ENCODE assay signal across 8 cellular contexts in genomic region chr2:65055427-65056214, GRCh38. TPM values are rescaled to one million over a fixed set of nuclear protein-coding genes. Genes with fewer than 3 reads are reported as not detected.
DNase-seq lines count a peak whose midpoint lies in the region; ATAC-seq, FAIRE-seq and TF ChIP-seq lines count a peak whose summit lies in the region.

No MANE protein-coding gene starts in this region.

- H3K4me3 Mint-ChIP-seq in activated T-helper 17 cell treated with anti-CD3 and anti-CD28 coated beads, Interleukin-2, amount 50 U/mL, for 72 hours = peak overlapping the region; percentile 94

- peak overlapping the region; percentile 33 for H3K27ac Mint-ChIP-seq in activated T-helper 17 cell treated with anti-CD3 and anti-CD28 coated beads, Interleukin-2, amount 50 U/mL, for 72 hours

- H3K4me1 Mint-ChIP-seq in activated T-helper 17 cell treated with anti-CD3 and anti-CD28 coated beads, Interleukin-2, amount 50 U/mL, for 72 hours = peaks cover 31% of the 10 kb centered on the region

- no peaks in the 10 kb centered on the region for H3K36me3 Mint-ChIP-seq in activated T-helper 17 cell treated with anti-CD3 and anti-CD28 coated beads, Interleukin-2, amount 50 U/mL, for 72 hours (ENCODE audit: low read depth)

- H3K27me3 Mint-ChIP-seq in activated T-helper 17 cell treated with anti-CD3 and anti-CD28 coated beads, Interleukin-2, amount 50 U/mL, for 72 hours = no peaks in the 10 kb centered on the region

- no peak for TF ChIP-seq CTCF in retinal pigment epithelial cell (conservative IDR thresholded peaks at IDR 0.05; ENCODE audit: low read depth, low read length)

- FAIRE-seq in HTR-8/SVneo (lab: Jason Lieb, UNC) = no peak

- H3K9me3 Mint-ChIP-seq in activated T-helper 17 cell treated with anti-CD3 and anti-CD28 coated beads, Interleukin-2, amount 50 U/mL, for 72 hours = no peaks in the 10 kb centered on the region

- intact Hi-C loops in cardiac septum (cut with DNase I) = loop anchor here (5.0 to 10.0 kb wide), 2 partner anchors 77 to 531 kb away; partner anchors contain the start of genes AFTPH and RAB1A

- ATAC-seq in HG02763 (IDR thresholded peaks at IDR 0.05; ENCODE audit: unreplicated experiment) = peak; percentile 28
- peak; percentile 24 for ATAC-seq in activated T-helper 17 cell treated with anti-CD3 and anti-CD28 coated beads, Interleukin-2, amount 50 U/mL, for 72 hours (replicated peaks)

- DNase-seq in activated T-cell treated with anti-CD3 and anti-CD28 coated beads for 1 hour (ENCODE audit: low read depth) = peak; percentile 60
- DNase-seq in activated T-cell treated with anti-CD3 and anti-CD28 coated beads for 4 hours = no peak
- DNase-seq in NCI-H1417 treated with DMSO at 0.1 percent for 48 hours (lab: John Stamatoyannopoulos, UW) = peak; percentile 85
- peak; percentile 81 for DNase-seq in cardiac septum (ENCODE audit: low spot score)
- no peak for DNase-seq in retinal pigment epithelial cell (ENCODE audit: low read depth)
- no peak for DNase-seq in HTR-8/SVneo (ENCODE audit: insufficient read length, low spot score)

- peak overlapping the region; percentile 78 for H3K4me3 ChIP-seq in retinal pigment epithelial cell (ENCODE audit: low read length)

RNA-seq across cellular contexts. Expression of gene CEP68, which starts 0.6 kb away (rescaled TPM):
- total RNA-seq in activated T-helper 17 cell treated with anti-CD3 and anti-CD28 coated beads, Interleukin-2, amount 50 U/mL, for 72 hours = 10 to 100 TPM in 1 of 2 donors, 1 to 10 TPM in 1; 6.9 to 10.5 TPM
- 21.6 TPM for total RNA-seq in cardiac septum

Comparison
In these comparisons a context has a peak if more than half of its experiments do, and no peak if none do; other contexts are left out.
1. DNase-seq: peak in activated T-cell treated with anti-CD3 and anti-CD28 coated beads for 1 hour (single experiment), NCI-H1417 treated with DMSO at 0.1 percent for 48 hours (single experiment) and cardiac septum (single experiment); none in activated T-cell treated with anti-CD3 and anti-CD28 coated beads for 4 hours (single experiment), retinal pigment epithelial cell (single experiment) and HTR-8/SVneo (single experiment).